In genomic region chr6:6395581-6396197, GRCh38 we compare ENCODE assay signal across 20 cellular contexts.
DNase-seq lines count a peak whose midpoint lies in the region; ATAC-seq and TF ChIP-seq lines count a peak whose summit lies in the region.
"Had no signal": no experiment of that assay in that cellular context is flagged by ENCODE, and none has a peak within 500 bp of the region (broad histone marks: within the 10 kb centered on the region; RNA-seq: fewer than 3 reads in every experiment).

No MANE protein-coding gene starts in this region.

- no peak overlapping the region for H3K4me3 Mint-ChIP-seq in activated T-cell treated with anti-CD3 and anti-CD28 coated beads, Interleukin-2, amount 50 U/mL, for 24 hours
- H3K4me3 Mint-ChIP-seq: activated CD8-positive, alpha-beta T cell treated with anti-CD3 and anti-CD28 coated beads, Interleukin-2, amount 10 ng/mL, durations not matched to agents 7 days and 5 days had no signal

- H3K9me3 ChIP-seq in neutrophil (no peaks in the 10 kb centered on the region), uterus (no peaks in the 10 kb centered on the region)
- H3K9me3 ChIP-seq: Caco-2 had no signal

- peaks cover 23 to 37% of the 10 kb centered on the region in 2 experiments for H3K4me1 ChIP-seq in neutrophil (ENCODE audit: control insufficient read depth in 1 of 2, insufficient read depth in 1 of 2, low read depth in 1 of 2, low read length in 1 of 2)
- H3K4me1 ChIP-seq in uterus, result no peaks in the 10 kb centered on the region
- H3K4me1 ChIP-seq: Caco-2 had no signal

- ATAC-seq in GM18511 (IDR thresholded peaks at IDR 0.05; ENCODE audit: unreplicated experiment), result no peak
- ATAC-seq in GM19467 (IDR thresholded peaks at IDR 0.05; ENCODE audit: unreplicated experiment), result no peak
- ATAC-seq: activated CD8-positive, alpha-beta T cell treated with anti-CD3 and anti-CD28 coated beads, Interleukin-2, amount 10 ng/mL, durations not matched to agents 7 days and 5 days had no signal

- intact Hi-C loops in head of caudate nucleus (cut with DNase I), result no loop called here
- intact Hi-C loops in uterus (cut with DNase I; ENCODE audit: low total_unique reads), result no loop called here

- DNase-seq in CD1c-positive myeloid dendritic cell (ENCODE audit: extremely low spot score) (peak; percentile 91), NOMO-1 treated with dmso at 0.1 percent for 144 hours (lab: John Stamatoyannopoulos, UW; ENCODE audit: unreplicated experiment) (peak; percentile 74), head of caudate nucleus (peak in 35 of 42 donors; percentile 21 to 82 (median 54)), uterus (no peak)
- no peak for DNase-seq in activated T-cell treated with anti-CD3 and anti-CD28 coated beads, Interleukin-2, amount 50 U/mL, for 24 hours
- DNase-seq: ACHN; activated CD8-positive, alpha-beta T cell treated with anti-CD3 and anti-CD28 coated beads, Interleukin-2, amount 10 ng/mL, durations not matched to agents 7 days and 5 days; Caco-2; effector memory CD4-positive, alpha-beta T cell; HCEC 1CT; NCI-H1092 treated with DMSO at 0.1 percent for 48 hours; NCI-H69; stimulated activated CD4-positive, alpha-beta T cell treated with anti-CD3 and anti-CD28 coated beads, Interleukin-15, amount 100 ng/mL, for 24 hours; stimulated activated naive CD4-positive, alpha-beta T cell treated with Interleukin-2 at 50 U/mL for 16 hours; WERI-Rb-1 had no signal

- peak overlapping the region; percentile 55 for H3K27ac ChIP-seq in neutrophil
- no peak overlapping the region for H3K27ac ChIP-seq in uterus
- H3K27ac ChIP-seq: cardiac muscle cell, WERI-Rb-1 had no signal

- no peaks in the 10 kb centered on the region for H3K4me1 Mint-ChIP-seq in activated T-cell treated with anti-CD3 and anti-CD28 coated beads, Interleukin-2, amount 50 U/mL, for 24 hours (ENCODE audit: low read depth)

- TF ChIP-seq POLR2A in uterus (IDR thresholded peaks at IDR 0.05), result no peak

- H3K9me3 Mint-ChIP-seq in activated T-cell treated with anti-CD3 and anti-CD28 coated beads, Interleukin-2, amount 50 U/mL, for 24 hours, result no peaks in the 10 kb centered on the region

- H3K4me3 ChIP-seq in neutrophil (ENCODE audit: low read depth in 1 of 2, low read length in 1 of 2) (peak overlapping the region in 1 of 2 experiments; percentile 3), uterus (no peak overlapping the region)
- H3K4me3 ChIP-seq: cardiac muscle cell had no signal

- H3K27ac Mint-ChIP-seq in activated T-cell treated with anti-CD3 and anti-CD28 coated beads, Interleukin-2, amount 50 U/mL, for 24 hours, result no peak overlapping the region
- H3K27ac Mint-ChIP-seq: activated CD8-positive, alpha-beta T cell treated with anti-CD3 and anti-CD28 coated beads, Interleukin-2, amount 10 ng/mL, durations not matched to agents 7 days and 5 days; progenitor cell of endocrine pancreas had no signal

- H3K36me3 ChIP-seq in neutrophil, result no peaks in the 10 kb centered on the region
- no peaks in the 10 kb centered on the region for H3K36me3 ChIP-seq in uterus
- H3K36me3 ChIP-seq: cardiac muscle cell, WERI-Rb-1 had no signal

- no peaks in the 10 kb centered on the region for H3K36me3 Mint-ChIP-seq in activated T-cell treated with anti-CD3 and anti-CD28 coated beads, Interleukin-2, amount 50 U/mL, for 24 hours (ENCODE audit: low read depth)

- H3K27me3 ChIP-seq in neutrophil (no peaks in the 10 kb centered on the region), uterus (no peaks in the 10 kb centered on the region)
- H3K27me3 ChIP-seq: cardiac muscle cell had no signal

- TF ChIP-seq CTCF in neutrophil (IDR thresholded peaks at IDR 0.05), result no peak
- TF ChIP-seq CTCF in uterus (IDR thresholded peaks at IDR 0.05), result no peak

- peaks cover 30% of the 10 kb centered on the region for H3K27me3 Mint-ChIP-seq in activated T-cell treated with anti-CD3 and anti-CD28 coated beads, Interleukin-2, amount 50 U/mL, for 24 hours

Comparison
In these comparisons a context has a peak if more than half of its experiments do, and no peak if none do; other contexts are left out.
1. DNase-seq: peak in CD1c-positive myeloid dendritic cell (single experiment), NOMO-1 treated with dmso at 0.1 percent for 144 hours (single experiment) and head of caudate nucleus (35 of 42); none in uterus (0 of 2) and activated T-cell treated with anti-CD3 and anti-CD28 coated beads, Interleukin-2, amount 50 U/mL, for 24 hours (single experiment).